ENCODE assay signal across 22 cellular contexts in the genomic region with DNA sequence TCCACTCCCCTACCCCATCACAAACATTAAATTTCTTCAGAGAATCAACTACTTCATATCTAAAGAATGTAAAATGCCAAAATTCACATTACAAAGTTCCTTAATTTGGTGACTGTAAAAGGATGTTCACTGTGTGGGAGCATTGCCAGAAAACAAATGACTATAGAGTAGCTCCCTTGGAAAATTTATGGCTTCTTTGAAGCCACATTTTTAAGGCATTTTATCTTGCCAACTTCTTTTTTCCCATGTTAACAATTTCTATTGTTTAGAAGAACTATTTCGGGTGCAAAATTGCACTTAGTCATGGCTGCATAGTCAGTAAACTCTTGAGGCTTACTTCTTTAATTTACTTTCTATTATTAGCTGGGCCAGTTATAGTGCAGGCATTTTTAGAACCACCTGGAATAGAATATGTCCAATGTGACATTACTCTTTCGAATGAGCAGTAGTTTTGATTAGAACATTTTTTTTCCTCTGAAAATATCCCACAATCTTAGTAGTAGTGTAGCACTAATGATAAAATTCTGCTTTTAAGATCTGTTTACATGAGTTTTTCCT.
"Had no signal": no experiment of that assay in that cellular context is flagged by ENCODE, and none has a peak within 500 bp of the region (broad histone marks: within the 10 kb centered on the region; RNA-seq: fewer than 3 reads in every experiment).

No MANE protein-coding gene starts in this region.

- H3K27ac ChIP-seq: ascending aorta, coronary artery, neural progenitor cell, sigmoid colon, upper lobe of left lung had no signal

- H3K27me3 ChIP-seq: ascending aorta, neural progenitor cell, sigmoid colon, upper lobe of left lung had no signal

- ATAC-seq: activated CD4-positive, alpha-beta T cell treated with anti-CD3 and anti-CD28 coated beads for 36 hours; activated naive CD4-positive, alpha-beta T cell treated with anti-CD3 and anti-CD28 coated beads, Interleukin-2, amount 50 U/mL, for 72 hours; activated T-helper 17 cell treated with anti-CD3 and anti-CD28 coated beads, Interleukin-2, amount 50 U/mL, for 72 hours; naive thymus-derived CD8-positive, alpha-beta T cell had no signal

- H3K9me3 ChIP-seq: ascending aorta, upper lobe of left lung had no signal

- H3K36me3 ChIP-seq: ascending aorta, neural progenitor cell, sigmoid colon, upper lobe of left lung had no signal

- H3K4me1 ChIP-seq: ascending aorta, neural progenitor cell, sigmoid colon, upper lobe of left lung had no signal

- DNase-seq: activated B cell treated with CpG ODN at 0.5 μM for 24 hours; activated CD4-positive, alpha-beta T cell treated with anti-CD3 and anti-CD28 coated beads for 36 hours; activated CD4-positive, alpha-beta T cell treated with anti-CD3 and anti-CD28 coated beads, Interleukin-2, amount 50 U/mL, for 4 hours; activated CD8-positive, alpha-beta memory T cell treated with anti-CD3 and anti-CD28 coated beads for 24 hours; activated CD8-positive, alpha-beta memory T cell treated with anti-CD3 and anti-CD28 coated beads, Interleukin-2, amount 50 U/mL, for 4 hours; activated T-cell treated with anti-CD3 and anti-CD28 coated beads, Interleukin-2, amount 50 U/mL, for 24 hours; foreskin melanocyte; glutamatergic neuron; hypothalamus; naive thymus-derived CD8-positive, alpha-beta T cell; posterior cingulate gyrus; sigmoid colon; stimulated activated CD4-positive, alpha-beta T cell treated with anti-CD3 and anti-CD28 coated beads, Interleukin-4, amount 100 ng/mL, for 24 hours; stimulated activated naive CD4-positive, alpha-beta T cell treated with Interleukin-2 at 50 U/mL for 16 hours; T-helper 9 cell; upper lobe of left lung had no signal

- H3K4me3 ChIP-seq: ascending aorta, coronary artery, lung, neural progenitor cell, sigmoid colon, upper lobe of left lung had no signal
